Comparison of ENCODE assay signal across 7 cellular contexts in the genomic region with DNA sequence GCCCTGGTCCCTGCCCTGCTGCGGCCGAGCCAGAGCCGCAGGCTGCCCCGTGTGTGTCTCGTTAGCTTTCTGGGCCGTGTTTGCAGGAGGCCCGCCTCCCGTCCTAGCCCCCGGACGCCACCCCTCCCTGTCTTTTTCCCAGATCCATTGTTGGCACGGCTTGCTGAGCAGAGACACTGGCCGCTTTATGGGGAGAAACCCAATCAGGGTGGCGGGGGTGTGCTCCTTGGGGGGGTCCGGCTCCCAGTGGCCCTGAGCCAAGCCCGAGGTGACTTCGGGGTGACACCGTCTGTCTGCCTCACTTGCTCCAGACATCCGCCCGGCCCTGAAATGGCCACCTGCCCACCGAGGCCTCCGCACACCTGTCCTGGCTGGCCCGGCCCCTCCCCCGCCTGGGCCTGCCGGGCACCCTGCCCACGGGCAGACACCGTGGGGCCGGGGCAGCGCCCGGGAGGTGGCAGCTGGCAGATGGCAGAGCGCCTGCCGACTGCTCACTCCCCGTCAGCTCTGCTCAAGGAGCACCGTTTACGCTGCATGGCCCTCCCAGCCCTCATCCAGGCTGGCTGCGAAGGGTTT. TPM values are rescaled to one million over a fixed set of nuclear protein-coding genes. Genes with fewer than 3 reads are reported as not detected.
DNase-seq lines count a peak whose midpoint lies in the region; ATAC-seq, FAIRE-seq and TF ChIP-seq lines count a peak whose summit lies in the region.

No MANE protein-coding gene starts in this region.

- H3K36me3 ChIP-seq in bronchial epithelial cell (ENCODE audit: control insufficient read depth, insufficient read depth, low read length) (peaks cover 54% of the 10 kb centered on the region), lower lobe of right lung (peaks cover 87% of the 10 kb centered on the region), transverse colon (peaks cover 0 to 4% (median 0%) of the 10 kb centered on the region in 4 donors)

- no peak for TF ChIP-seq EP300 in transverse colon (IDR thresholded peaks at IDR 0.05; ENCODE audit: low read depth)

- FAIRE-seq in bronchial epithelial cell (lab: Jason Lieb, UNC) (no peak), D721Med (lab: Jason Lieb, UNC) (no peak)

- TF ChIP-seq CTCF in bronchial epithelial cell (IDR thresholded peaks at IDR 0.05; ENCODE audit: insufficient read depth, low read length, severe bottlenecking): no peak
- no peak for TF ChIP-seq CTCF in lower lobe of right lung (IDR thresholded peaks at IDR 0.05)
- TF ChIP-seq CTCF in transverse colon (IDR thresholded peaks at IDR 0.05): no peak
- no peak for TF ChIP-seq CTCF in GM13976 (IDR thresholded peaks at IDR 0.05; ENCODE audit: borderline replicate concordance, control extremely low read depth, extremely low read depth, insufficient read depth, missing control alignments)
- no peak for TF ChIP-seq CTCF in D721Med (IDR thresholded peaks at IDR 0.05; ENCODE audit: insufficient read depth, missing control alignments)

- in situ Hi-C loops in transverse colon (cut with MboI; ENCODE audit: low pct_ligation_motif_present in 1 of 4, low pct_unique_long_range_greater_than_20kb in 1 of 4, low sequenced_read_pairs in 3 of 4): loop anchor here in 1 of 4 donors (25.0 kb wide), 1 partner anchor 430 kb away; the partner anchor contains the start of gene CELSR1
- in situ Hi-C loops in GM13976 (cut with MboI; ENCODE audit: low sequenced_read_pairs, unreplicated experiment): loop anchor here (25.0 kb wide), 2 partner anchors 470 to 545 kb away; no protein-coding TSS in a partner anchor

- H3K27me3 ChIP-seq in bronchial epithelial cell (ENCODE audit: control insufficient read depth, insufficient read depth, low read length) (no peaks in the 10 kb centered on the region), lower lobe of right lung (ENCODE audit: low read depth) (no peaks in the 10 kb centered on the region), transverse colon (no peaks in the 10 kb centered on the region)

- H3K9me3 ChIP-seq in lower lobe of right lung: no peaks in the 10 kb centered on the region
- no peaks in the 10 kb centered on the region for H3K9me3 ChIP-seq in transverse colon

- ATAC-seq in lower lobe of right lung: peak; percentile 52 to 56

- H3K4me3 ChIP-seq in bronchial epithelial cell (ENCODE audit: low read depth, low read length) (no peak overlapping the region), lower lobe of right lung (no peak overlapping the region), transverse colon (no peak overlapping the region)

- H3K27ac ChIP-seq in lower lobe of right lung (peak overlapping the region; percentile 83), transverse colon (peak overlapping the region; percentile 75 to 82 (median 77))

- intact Hi-C loops in lower lobe of right lung (cut with DNase I) (no loop called here), transverse colon (cut with DNase I; ENCODE audit: low total_unique reads) (loop anchor here (2.0 kb wide), 1 partner anchor 18 kb away; no protein-coding TSS in a partner anchor)

- 14 to 33% methylated on average over 9 to 34 of the region's 35 CpGs for WGBS in transverse colon (ENCODE audit: low coverage in 1 of 2), 2 donors

- DNase-seq in NCI-H2107 (lab: John Stamatoyannopoulos, UW) (peak; percentile 59), bronchial epithelial cell (ENCODE audit: low read depth) (peak; percentile 30), lower lobe of right lung (peak; percentile 72), transverse colon (peak; percentile 56), GM13976 (ENCODE audit: low spot score) (no peak), NCI-H748 (lab: John Stamatoyannopoulos, UW; ENCODE audit: unreplicated experiment) (no peak), D721Med (ENCODE audit: insufficient read length, low spot score) (no peak)

- H3K4me1 ChIP-seq in lower lobe of right lung: peaks cover 89% of the 10 kb centered on the region
- peaks cover 54 to 80% (median 64%) of the 10 kb centered on the region in 4 donors for H3K4me1 ChIP-seq in transverse colon

- TF ChIP-seq POLR2A in transverse colon (IDR thresholded peaks at IDR 0.05): no peak

RNA-seq across cellular contexts. Expression of gene PPARA, which starts 43.1 kb away (rescaled TPM):
- total RNA-seq in bronchial epithelial cell: 7.6 and 10.5 TPM in 2 replicates
- total RNA-seq in lower lobe of right lung: 20.5 TPM
- total RNA-seq in transverse colon: 10 to 100 TPM; 52.0 to 88.1 (median 74.7) TPM

Comparison
In these comparisons a context has a peak if more than half of its experiments do, and no peak if none do; other contexts are left out.
1. DNase-seq: peak in NCI-H2107 (single experiment), bronchial epithelial cell (single experiment), lower lobe of right lung (single experiment) and transverse colon (single experiment); none in GM13976 (single experiment), NCI-H748 (single experiment) and D721Med (single experiment).